1 cellular context compared by ENCODE assay signal in genomic region chr11:73950869-73951710, GRCh38.
TF ChIP-seq lines count a peak whose summit lies in the region.

A gene with protein sequence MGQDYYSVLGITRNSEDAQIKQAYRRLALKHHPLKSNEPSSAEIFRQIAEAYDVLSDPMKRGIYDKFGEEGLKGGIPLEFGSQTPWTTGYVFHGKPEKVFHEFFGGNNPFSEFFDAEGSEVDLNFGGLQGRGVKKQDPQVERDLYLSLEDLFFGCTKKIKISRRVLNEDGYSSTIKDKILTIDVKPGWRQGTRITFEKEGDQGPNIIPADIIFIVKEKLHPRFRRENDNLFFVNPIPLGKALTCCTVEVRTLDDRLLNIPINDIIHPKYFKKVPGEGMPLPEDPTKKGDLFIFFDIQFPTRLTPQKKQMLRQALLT (plus strand): TSS chr11:73951026. CDS start chr11:73951070, 44 bp downstream.

TF ChIP-seq in HepG2, 621 proteins besides CTCF, POLR2A, EP300 and RAD21 (continued from another document and continues in another):
- TF ChIP-seq PRDM15 (CRISPR knock-in tag; IDR thresholded peaks at IDR 0.05) (no peak), PRDM4 (CRISPR knock-in tag; IDR thresholded peaks at IDR 0.05; ENCODE audit: borderline replicate concordance) (no peak), ZMYM3 (CRISPR knock-in tag; IDR thresholded peaks at IDR 0.05) (0 out of 2 replicates have a peak, but pooled peaks have one; percentile 22), HNRNPUL1 (IDR thresholded peaks at IDR 0.05; ENCODE audit: low read depth, low read length) (no peak), THAP8 (CRISPR knock-in tag; IDR thresholded peaks at IDR 0.05; ENCODE audit: borderline replicate concordance) (peak; percentile 47; the same call in 1 of the 2 replicates), ZKSCAN1 (IDR thresholded peaks at IDR 0.05; ENCODE audit: low read length) (no peak), PAF1 (CRISPR knock-in tag; IDR thresholded peaks at IDR 0.05) (no peak), AKNA (CRISPR knock-in tag; IDR thresholded peaks at IDR 0.05; ENCODE audit: borderline replicate concordance) (no peak), ZBTB44 (CRISPR knock-in tag; IDR thresholded peaks at IDR 0.05) (no peak), ZNF3 (CRISPR knock-in tag; IDR thresholded peaks at IDR 0.05) (no peak), ZBTB21 (CRISPR knock-in tag; IDR thresholded peaks at IDR 0.05) (no peak), HDAC2 (CRISPR knock-in tag; IDR thresholded peaks at IDR 0.05) (peak; percentile 62; the same call in 1 of the 2 replicates)
- TF ChIP-seq, protein P1, sequence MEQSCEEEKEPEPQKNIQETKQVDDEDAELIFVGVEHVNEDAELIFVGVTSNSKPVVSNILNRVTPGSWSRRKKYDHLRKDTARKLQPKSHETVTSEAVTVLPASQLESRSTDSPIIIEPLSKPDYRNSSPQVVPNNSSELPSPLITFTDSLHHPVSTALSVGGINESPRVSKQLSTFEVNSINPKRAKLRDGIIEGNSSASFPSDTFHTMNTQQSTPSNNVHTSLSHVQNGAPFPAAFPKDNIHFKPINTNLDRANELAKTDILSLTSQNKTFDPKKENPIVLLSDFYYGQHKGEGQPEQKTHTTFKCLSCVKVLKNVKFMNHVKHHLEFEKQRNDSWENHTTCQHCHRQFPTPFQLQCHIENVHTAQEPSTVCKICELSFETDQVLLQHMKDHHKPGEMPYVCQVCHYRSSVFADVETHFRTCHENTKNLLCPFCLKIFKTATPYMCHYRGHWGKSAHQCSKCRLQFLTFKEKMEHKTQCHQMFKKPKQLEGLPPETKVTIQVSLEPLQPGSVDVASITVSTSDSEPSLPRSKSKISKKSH (CRISPR knock-in tag; IDR thresholded peaks at IDR 0.05; ENCODE audit: borderline replicate concordance) = 0 out of 2 replicates have a peak, but pooled peaks have one; percentile 36
- TF ChIP-seq, protein P2, sequence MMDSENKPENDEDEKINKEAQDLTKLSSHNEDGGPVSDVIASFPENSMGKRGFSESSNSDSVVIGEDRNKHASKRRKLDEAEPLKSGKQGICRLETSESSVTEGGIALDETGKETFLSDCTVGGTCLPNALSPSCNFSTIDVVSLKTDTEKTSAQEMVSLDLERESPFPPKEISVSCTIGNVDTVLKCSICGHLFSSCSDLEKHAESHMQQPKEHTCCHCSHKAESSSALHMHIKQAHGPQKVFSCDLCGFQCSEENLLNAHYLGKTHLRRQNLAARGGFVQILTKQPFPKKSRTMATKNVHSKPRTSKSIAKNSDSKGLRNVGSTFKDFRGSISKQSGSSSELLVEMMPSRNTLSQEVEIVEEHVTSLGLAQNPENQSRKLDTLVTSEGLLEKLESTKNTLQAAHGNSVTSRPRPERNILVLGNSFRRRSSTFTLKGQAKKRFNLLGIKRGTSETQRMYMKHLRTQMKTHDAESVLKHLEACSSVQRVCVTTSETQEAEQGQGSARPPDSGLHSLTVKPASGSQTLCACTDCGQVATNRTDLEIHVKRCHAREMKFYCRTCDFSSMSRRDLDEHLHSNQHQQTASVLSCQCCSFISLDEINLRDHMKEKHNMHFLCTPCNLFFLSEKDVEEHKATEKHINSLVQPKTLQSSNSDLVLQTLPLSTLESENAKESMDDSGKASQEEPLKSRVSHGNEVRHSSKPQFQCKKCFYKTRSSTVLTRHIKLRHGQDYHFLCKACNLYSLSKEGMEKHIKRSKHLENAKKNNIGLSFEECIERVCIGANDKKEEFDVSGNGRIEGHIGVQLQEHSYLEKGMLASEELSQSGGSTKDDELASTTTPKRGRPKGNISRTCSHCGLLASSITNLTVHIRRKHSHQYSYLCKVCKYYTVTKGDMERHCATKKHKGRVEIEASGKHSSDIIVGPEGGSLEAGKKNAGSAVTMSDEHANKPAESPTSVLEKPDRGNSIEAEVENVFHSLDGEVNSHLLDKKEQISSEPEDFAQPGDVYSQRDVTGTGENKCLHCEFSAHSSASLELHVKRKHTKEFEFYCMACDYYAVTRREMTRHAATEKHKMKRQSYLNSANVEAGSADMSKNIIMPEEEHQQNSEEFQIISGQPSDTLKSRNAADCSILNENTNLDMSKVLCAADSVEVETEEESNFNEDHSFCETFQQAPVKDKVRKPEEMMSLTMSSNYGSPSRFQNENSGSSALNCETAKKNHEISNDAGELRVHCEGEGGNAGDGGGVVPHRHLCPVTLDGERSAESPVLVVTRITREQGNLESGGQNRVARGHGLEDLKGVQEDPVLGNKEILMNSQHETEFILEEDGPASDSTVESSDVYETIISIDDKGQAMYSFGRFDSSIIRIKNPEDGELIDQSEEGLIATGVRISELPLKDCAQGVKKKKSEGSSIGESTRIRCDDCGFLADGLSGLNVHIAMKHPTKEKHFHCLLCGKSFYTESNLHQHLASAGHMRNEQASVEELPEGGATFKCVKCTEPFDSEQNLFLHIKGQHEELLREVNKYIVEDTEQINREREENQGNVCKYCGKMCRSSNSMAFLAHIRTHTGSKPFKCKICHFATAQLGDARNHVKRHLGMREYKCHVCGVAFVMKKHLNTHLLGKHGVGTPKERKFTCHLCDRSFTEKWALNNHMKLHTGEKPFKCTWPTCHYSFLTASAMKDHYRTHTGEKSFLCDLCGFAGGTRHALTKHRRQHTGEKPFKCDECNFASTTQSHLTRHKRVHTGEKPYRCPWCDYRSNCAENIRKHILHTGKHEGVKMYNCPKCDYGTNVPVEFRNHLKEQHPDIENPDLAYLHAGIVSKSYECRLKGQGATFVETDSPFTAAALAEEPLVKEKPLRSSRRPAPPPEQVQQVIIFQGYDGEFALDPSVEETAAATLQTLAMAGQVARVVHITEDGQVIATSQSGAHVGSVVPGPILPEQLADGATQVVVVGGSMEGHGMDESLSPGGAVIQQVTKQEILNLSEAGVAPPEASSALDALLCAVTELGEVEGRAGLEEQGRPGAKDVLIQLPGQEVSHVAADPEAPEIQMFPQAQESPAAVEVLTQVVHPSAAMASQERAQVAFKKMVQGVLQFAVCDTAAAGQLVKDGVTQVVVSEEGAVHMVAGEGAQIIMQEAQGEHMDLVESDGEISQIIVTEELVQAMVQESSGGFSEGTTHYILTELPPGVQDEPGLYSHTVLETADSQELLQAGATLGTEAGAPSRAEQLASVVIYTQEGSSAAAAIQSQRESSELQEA (CRISPR knock-in tag; IDR thresholded peaks at IDR 0.05; ENCODE audit: not compliant biosample characterization) = no peak
- TF ChIP-seq, protein P3, sequence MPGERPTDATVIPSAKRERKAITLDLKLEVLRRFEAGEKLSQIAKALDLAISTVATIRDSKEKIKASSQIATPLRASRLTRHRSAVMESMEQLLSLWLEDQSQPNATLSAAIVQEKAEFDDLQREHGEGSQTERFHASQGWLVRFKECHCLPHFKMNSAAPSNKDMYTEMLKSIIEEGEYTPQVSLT (CRISPR knock-in tag; IDR thresholded peaks at IDR 0.05; ENCODE audit: borderline replicate concordance, low read depth) = no peak
